Comparison of ENCODE assay signal across 8 cellular contexts in the genomic region with DNA sequence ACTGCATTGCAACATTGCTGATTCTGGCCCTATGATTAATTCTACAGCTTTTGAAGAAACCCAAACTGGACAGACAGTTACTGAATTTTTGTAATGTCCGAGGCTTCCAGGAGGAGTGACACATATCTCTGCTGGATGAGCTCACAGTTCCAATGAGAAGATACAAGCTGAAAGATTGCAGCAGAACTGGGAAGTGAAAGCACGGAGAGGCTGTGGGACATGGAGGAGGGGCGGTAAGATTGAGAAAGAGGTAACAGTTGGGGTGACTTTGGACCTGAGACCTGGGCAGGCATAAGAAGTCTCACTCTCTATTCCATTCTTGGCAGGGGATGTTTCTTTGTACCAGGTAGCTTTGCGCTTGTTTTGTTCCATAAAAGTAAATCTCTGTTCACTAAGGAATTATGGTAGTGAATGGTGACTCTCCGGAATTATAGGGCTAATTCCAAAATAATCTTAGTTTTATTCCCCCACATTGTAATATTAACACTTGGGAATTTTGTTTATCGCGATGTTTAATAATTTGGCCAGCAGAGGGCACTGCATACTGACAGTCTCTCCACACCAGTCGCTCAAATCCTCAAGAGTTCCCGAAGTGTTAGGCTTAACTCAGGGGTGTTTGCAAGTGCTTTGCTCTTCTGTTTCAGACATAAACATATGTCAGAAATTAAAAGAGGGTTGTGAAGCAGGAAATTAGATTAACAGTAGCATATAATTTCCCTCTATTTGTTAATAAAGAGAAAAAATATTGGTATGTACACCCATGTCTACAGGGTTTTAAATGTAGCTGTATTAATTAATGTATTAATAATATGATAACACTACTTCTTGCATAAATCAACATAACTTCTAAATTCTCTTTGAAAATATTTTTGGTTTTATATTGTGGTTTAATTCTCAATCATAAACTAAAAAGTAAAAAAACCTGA.
DNase-seq lines count a peak whose midpoint lies in the region; ATAC-seq and TF ChIP-seq lines count a peak whose summit lies in the region.

No MANE protein-coding gene starts in this region.

- H3K4me3 ChIP-seq in retinal pigment epithelial cell (ENCODE audit: low read length), result no peak overlapping the region

- H3K9me3 Mint-ChIP-seq in activated T-helper 17 cell treated with anti-CD3 and anti-CD28 coated beads, Interleukin-2, amount 50 U/mL, for 72 hours, result no peaks in the 10 kb centered on the region
- no peaks in the 10 kb centered on the region for H3K9me3 Mint-ChIP-seq in activated T-helper 2 cell treated with anti-CD3 and anti-CD28 coated beads, Interferon-gamma antibody, Interleukin-2, Interleukin-4, amounts not matched to agents 10 μg/mL and 5 μg/mL and 100 μg/mL, durations not matched to agents 14 hours and 24 hours and 36 hours

- ATAC-seq in GM18505 (IDR thresholded peaks at IDR 0.05; ENCODE audit: unreplicated experiment) (peak; percentile 59), HG03469 (IDR thresholded peaks at IDR 0.05; ENCODE audit: unreplicated experiment) (peak; percentile 56), Right ventricle myocardium superior (ENCODE audit: poor library complexity) (peak; percentile 71)
- ATAC-seq in activated T-helper 17 cell treated with anti-CD3 and anti-CD28 coated beads, Interleukin-2, amount 50 U/mL, for 72 hours (replicated peaks), result peak; percentile 34

- no peak overlapping the region for H3K4me3 Mint-ChIP-seq in activated T-helper 17 cell treated with anti-CD3 and anti-CD28 coated beads, Interleukin-2, amount 50 U/mL, for 72 hours
- H3K4me3 Mint-ChIP-seq in activated T-helper 2 cell treated with anti-CD3 and anti-CD28 coated beads, Interferon-gamma antibody, Interleukin-2, Interleukin-4, amounts not matched to agents 10 μg/mL and 5 μg/mL and 100 μg/mL, durations not matched to agents 14 hours and 24 hours and 36 hours (ENCODE audit: low read depth), result no peak overlapping the region

- no peaks in the 10 kb centered on the region for H3K4me1 Mint-ChIP-seq in activated T-helper 17 cell treated with anti-CD3 and anti-CD28 coated beads, Interleukin-2, amount 50 U/mL, for 72 hours
- H3K4me1 Mint-ChIP-seq in activated T-helper 2 cell treated with anti-CD3 and anti-CD28 coated beads, Interferon-gamma antibody, Interleukin-2, Interleukin-4, amounts not matched to agents 10 μg/mL and 5 μg/mL and 100 μg/mL, durations not matched to agents 14 hours and 24 hours and 36 hours (ENCODE audit: low read depth), result no peaks in the 10 kb centered on the region

- DNase-seq in C1 segment of cervical spinal cord (lab: John Stamatoyannopoulos, UW) (peak in 8 of 14 donors; percentile 8 to 61 (median 30)), NCI-H82 treated with DMSO at 0.1 percent for 48 hours (lab: John Stamatoyannopoulos, UW; ENCODE audit: unreplicated experiment) (peak; percentile 46), Right ventricle myocardium superior (no peak), retinal pigment epithelial cell (ENCODE audit: low read depth) (no peak)
- DNase-seq in activated T-helper 2 cell treated with anti-CD3 and anti-CD28 coated beads, Interferon-gamma antibody, Interleukin-2, Interleukin-4, amounts not matched to agents 10 μg/mL and 5 μg/mL and 100 μg/mL, durations not matched to agents 14 hours and 24 hours and 36 hours (ENCODE audit: low spot score), result no peak

- peaks cover 3% of the 10 kb centered on the region for H3K27me3 Mint-ChIP-seq in activated T-helper 17 cell treated with anti-CD3 and anti-CD28 coated beads, Interleukin-2, amount 50 U/mL, for 72 hours
- peaks cover 2% of the 10 kb centered on the region for H3K27me3 Mint-ChIP-seq in activated T-helper 2 cell treated with anti-CD3 and anti-CD28 coated beads, Interferon-gamma antibody, Interleukin-2, Interleukin-4, amounts not matched to agents 10 μg/mL and 5 μg/mL and 100 μg/mL, durations not matched to agents 14 hours and 24 hours and 36 hours (ENCODE audit: low read depth)

- no peaks in the 10 kb centered on the region for H3K36me3 Mint-ChIP-seq in activated T-helper 17 cell treated with anti-CD3 and anti-CD28 coated beads, Interleukin-2, amount 50 U/mL, for 72 hours (ENCODE audit: low read depth)
- no peaks in the 10 kb centered on the region for H3K36me3 Mint-ChIP-seq in activated T-helper 2 cell treated with anti-CD3 and anti-CD28 coated beads, Interferon-gamma antibody, Interleukin-2, Interleukin-4, amounts not matched to agents 10 μg/mL and 5 μg/mL and 100 μg/mL, durations not matched to agents 14 hours and 24 hours and 36 hours (ENCODE audit: low read depth)

- no peak overlapping the region for H3K27ac Mint-ChIP-seq in activated T-helper 17 cell treated with anti-CD3 and anti-CD28 coated beads, Interleukin-2, amount 50 U/mL, for 72 hours
- no peak overlapping the region for H3K27ac Mint-ChIP-seq in activated T-helper 2 cell treated with anti-CD3 and anti-CD28 coated beads, Interferon-gamma antibody, Interleukin-2, Interleukin-4, amounts not matched to agents 10 μg/mL and 5 μg/mL and 100 μg/mL, durations not matched to agents 14 hours and 24 hours and 36 hours

- peak; percentile 64 for TF ChIP-seq CTCF in retinal pigment epithelial cell (conservative IDR thresholded peaks at IDR 0.05; ENCODE audit: low read depth, low read length)

- no peak for TF ChIP-seq POLR2A in GM18505 (IDR thresholded peaks at IDR 0.05; ENCODE audit: borderline replicate concordance, extremely low read depth, insufficient read depth, insufficient read length)

- intact Hi-C loops in Right ventricle myocardium superior (cut with DNase I), result no loop called here
- intact Hi-C loops in activated T-helper 2 cell treated with anti-CD3 and anti-CD28 coated beads, Interferon-gamma antibody, Interleukin-2, Interleukin-4, amounts not matched to agents 10 μg/mL and 5 μg/mL and 100 μg/mL, durations not matched to agents 14 hours and 24 hours and 36 hours (cut with micrococcal nuclease), result no loop called here

Comparison
In these comparisons a context has a peak if more than half of its experiments do, and no peak if none do; other contexts are left out.
1. DNase-seq: peak in C1 segment of cervical spinal cord (8 of 14) and NCI-H82 treated with DMSO at 0.1 percent for 48 hours (single experiment); none in Right ventricle myocardium superior (single experiment), retinal pigment epithelial cell (single experiment) and activated T-helper 2 cell treated with anti-CD3 and anti-CD28 coated beads, Interferon-gamma antibody, Interleukin-2, Interleukin-4, amounts not matched to agents 10 μg/mL and 5 μg/mL and 100 μg/mL, durations not matched to agents 14 hours and 24 hours and 36 hours (single experiment).
2. Peak in every context shown above with its lines, with median percentiles within 50 percentile points of each other: ATAC-seq.